ENCODE assay signal across 37 cellular contexts in genomic region chr13:28735481-28736029, GRCh38.
"Had no signal": no experiment of that assay in that cellular context is flagged by ENCODE, and none has a peak within 500 bp of the region (broad histone marks: within the 10 kb centered on the region; RNA-seq: fewer than 3 reads in every experiment).

No MANE protein-coding gene starts in this region.

- H3K27ac ChIP-seq: brain microvascular endothelial cell, PC-9, RWPE1, VCaP had no signal

- DNase-seq: activated B cell treated with CpG ODN at 0.5 μM for 24 hours; activated CD4-positive, alpha-beta memory T cell treated with anti-CD3 and anti-CD28 coated beads for 36 hours; activated CD4-positive, alpha-beta T cell treated with anti-CD3 and anti-CD28 coated beads for 4 hours; activated CD4-positive, alpha-beta T cell treated with anti-CD3 and anti-CD28 coated beads, Interleukin-2, amount 50 U/mL, for 1 hour; activated CD4-positive, CD25-positive, alpha-beta regulatory T cell treated with anti-CD3 and anti-CD28 coated beads, Interleukin-2, amount 50 U/mL, for 72 hours; activated CD8-positive, alpha-beta memory T cell treated with anti-CD3 and anti-CD28 coated beads, Interleukin-2, amount 50 U/mL, for 48 hours; activated effector memory CD4-positive, alpha-beta T cell treated with Interleukin-2 at 50 U/mL for 16 hours; activated naive CD4-positive, alpha-beta T cell treated with anti-CD3 and anti-CD28 coated beads, Interleukin-2, amount 10 ng/mL, durations not matched to agents 7 days and 5 days; activated T-cell treated with anti-CD3 and anti-CD28 coated beads, Interleukin-2, amount 50 U/mL, for 48 hours; amniotic stem cell; aorta; brain microvascular endothelial cell; Kasumi-1; KG1; MM.1S; NCI-H1092 treated with DMSO at 0.1 percent for 48 hours; NCI-H1417; NCI-H146; NCI-H187; NCI-H2029 treated with DMSO at 0.1 percent for 48 hours; NCI-H226; NCI-H446 treated with DMSO at 0.1 percent for 48 hours; NCI-H524; NCI-H69; NCI-H82; NK-92 treated with Interleukin-12 subunit alpha and Interleukin-12 subunit beta, amount 100 ng/mL, for 24 hours; PC-9; SIG-M5; SW 1271; T-helper 1 cell; T-helper 2 cell; T-helper 9 cell had no signal

- H3K36me3 Mint-ChIP-seq: activated CD4-positive, alpha-beta memory T cell treated with anti-CD3 and anti-CD28 coated beads for 36 hours; activated naive CD4-positive, alpha-beta T cell treated with anti-CD3 and anti-CD28 coated beads, Interleukin-2, amount 10 ng/mL, durations not matched to agents 7 days and 5 days; activated naive CD8-positive, alpha-beta T cell had no signal

- H3K27ac Mint-ChIP-seq: activated B cell treated with CpG ODN at 0.5 μM for 24 hours; activated CD4-positive, alpha-beta memory T cell treated with anti-CD3 and anti-CD28 coated beads for 36 hours; activated naive CD4-positive, alpha-beta T cell treated with anti-CD3 and anti-CD28 coated beads, Interleukin-2, amount 10 ng/mL, durations not matched to agents 7 days and 5 days; activated naive CD8-positive, alpha-beta T cell had no signal

- H3K4me3 Mint-ChIP-seq: activated B cell treated with CpG ODN at 0.5 μM for 24 hours; activated CD4-positive, alpha-beta memory T cell treated with anti-CD3 and anti-CD28 coated beads for 36 hours; activated naive CD4-positive, alpha-beta T cell treated with anti-CD3 and anti-CD28 coated beads, Interleukin-2, amount 10 ng/mL, durations not matched to agents 7 days and 5 days; activated naive CD8-positive, alpha-beta T cell; central memory CD8-positive, alpha-beta T cell had no signal

- H3K4me2 ChIP-seq: PC-9 had no signal

- H3K4me3 ChIP-seq: PC-9 had no signal

- ATAC-seq: Right ventricle myocardium inferior had no signal

- H2AFZ ChIP-seq: PC-9 had no signal

- H3K36me3 ChIP-seq: brain microvascular endothelial cell had no signal

- H3K27me3 ChIP-seq: brain microvascular endothelial cell had no signal

- H3K4me1 Mint-ChIP-seq: activated B cell treated with CpG ODN at 0.5 μM for 24 hours; central memory CD8-positive, alpha-beta T cell had no signal

- H3K9me3 Mint-ChIP-seq: activated B cell treated with CpG ODN at 0.5 μM for 24 hours; activated CD4-positive, alpha-beta memory T cell treated with anti-CD3 and anti-CD28 coated beads for 36 hours; activated naive CD4-positive, alpha-beta T cell treated with anti-CD3 and anti-CD28 coated beads, Interleukin-2, amount 10 ng/mL, durations not matched to agents 7 days and 5 days; central memory CD8-positive, alpha-beta T cell had no signal
